8 cellular contexts compared by ENCODE assay signal in the genomic region with DNA sequence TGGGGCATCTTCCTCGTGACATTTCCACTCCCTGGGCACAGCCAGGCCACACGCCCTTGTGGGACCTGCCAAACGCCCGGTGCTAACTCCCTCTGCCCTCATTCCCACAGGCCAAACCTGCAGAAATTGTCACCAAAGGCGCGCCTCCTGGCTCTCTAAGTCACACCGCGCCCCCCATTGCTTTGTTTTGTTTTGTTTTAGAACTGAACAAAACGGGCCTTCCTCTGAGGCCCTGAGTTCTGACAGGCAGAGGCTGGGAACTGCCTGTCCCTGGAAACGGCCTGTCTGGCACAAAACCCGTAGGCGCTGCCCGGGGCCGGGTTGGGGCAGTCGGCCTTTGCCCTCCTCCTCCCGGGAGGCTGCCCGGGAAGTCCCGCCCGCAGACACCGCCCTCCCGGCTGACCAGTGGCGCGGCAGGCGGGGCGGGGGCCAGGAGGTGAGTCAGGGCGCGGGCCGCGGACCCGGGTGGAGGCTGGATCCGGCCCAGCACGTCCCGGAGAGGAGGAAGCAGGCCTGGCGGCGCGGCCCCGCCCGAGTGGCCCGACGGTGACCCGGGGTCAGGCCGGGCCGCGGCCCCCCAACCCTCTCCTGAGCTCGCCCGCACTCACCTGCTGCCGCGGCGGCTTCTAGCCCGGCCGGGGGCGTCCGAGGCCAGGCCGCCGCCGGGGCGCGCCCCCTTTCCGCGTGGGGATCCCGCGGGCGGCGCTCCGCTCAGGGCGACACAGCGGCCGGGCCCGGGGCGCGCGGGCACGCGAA. TPM values are rescaled to one million over a fixed set of nuclear protein-coding genes. Genes with fewer than 3 reads are reported as not detected.
DNase-seq lines count a peak whose midpoint lies in the region; ATAC-seq and TF ChIP-seq lines count a peak whose summit lies in the region.

No MANE protein-coding gene starts in this region.

- H3K4me1 ChIP-seq in muscle layer of colon (ENCODE audit: insufficient read depth, low read length) (peaks cover 25% of the 10 kb centered on the region), testis (peaks cover 22% of the 10 kb centered on the region)

- intact Hi-C loops in testis (cut with DNase I; ENCODE audit: low total_unique reads), result loop anchor here (10.0 kb wide), 1 partner anchor 51 kb away; a partner anchor contains a TSS

- H3K9me3 ChIP-seq in muscle layer of colon (ENCODE audit: low read length) (no peaks in the 10 kb centered on the region), testis (no peaks in the 10 kb centered on the region)

- peak overlapping the region; percentile 59 for H3K9ac ChIP-seq in muscle layer of colon (ENCODE audit: low read length)

- DNase-seq in NCI-H2029 treated with DMSO at 0.1 percent for 48 hours (lab: John Stamatoyannopoulos, UW), result peak; percentile 16
- DNase-seq in NCI-H2029 (lab: John Stamatoyannopoulos, UW), result no peak
- peak; percentile 76 for DNase-seq in NCI-H69 (lab: John Stamatoyannopoulos, UW)
- DNase-seq in activated T-helper 9 cell treated with anti-CD3 and anti-CD28 coated beads, Interleukin-2, amount 50 U/mL, for 16 hours (ENCODE audit: low read depth), result peak; percentile 41
- DNase-seq in fibroblast of gingiva (ENCODE audit: low read depth), result peak; percentile 91
- peak; percentile 90 for DNase-seq in testis

- no peak for TF ChIP-seq POLR2A in testis (IDR thresholded peaks at IDR 0.05)

- 0 to 1% methylated on average over 21 to 28 of the region's 74 CpGs for WGBS in testis, 2 donors

- H3K4me3 ChIP-seq in muscle layer of colon (ENCODE audit: low read depth in 1 of 2, low read length in 2 of 2) (peak overlapping the region; percentile 61 to 81), testis (peak overlapping the region; percentile 70 to 87)

- peak; percentile 22 for ATAC-seq in HG02623 (IDR thresholded peaks at IDR 0.05; ENCODE audit: unreplicated experiment)

- TF ChIP-seq CTCF in testis (IDR thresholded peaks at IDR 0.05), result no peak

- H3K27me3 ChIP-seq in muscle layer of colon (ENCODE audit: control insufficient read depth in 1 of 2, insufficient read depth in 2 of 2, low read length in 2 of 2) (no peaks in the 10 kb centered on the region), testis (no peaks in the 10 kb centered on the region)

- H3K36me3 ChIP-seq in muscle layer of colon (ENCODE audit: insufficient read depth, low read length) (peaks cover 27% of the 10 kb centered on the region), testis (ENCODE audit: low read depth, missing control alignments) (peaks cover 1% of the 10 kb centered on the region)

- H3K27ac ChIP-seq in muscle layer of colon (ENCODE audit: low read depth, low read length) (peak overlapping the region; percentile 99), testis (peak overlapping the region; percentile 87 to 94)

RNA-seq across cellular contexts. Expression of a gene that starts 0.5 kb away (rescaled TPM):
- 100 to 1,000 TPM; 295 to 331 TPM for total RNA-seq in testis
- 90.8 TPM for polyA plus RNA-seq in testis (ENCODE audit: insufficient read depth, low read depth, low replicate concordance)

RNA-seq across cellular contexts. Expression of a gene that starts 38.6 kb away (rescaled TPM):
- 10 to 100 TPM; 54.4 to 76.8 TPM for total RNA-seq in testis
- 107 TPM for polyA plus RNA-seq in testis (ENCODE audit: insufficient read depth, low read depth, low replicate concordance)

RNA-seq across cellular contexts. Expression of a gene that starts 49.6 kb away (rescaled TPM):
- 10 to 100 TPM; 81.5 to 89.8 TPM for total RNA-seq in testis
- 53.1 TPM for polyA plus RNA-seq in testis (ENCODE audit: insufficient read depth, low read depth, low replicate concordance)

RNA-seq across cellular contexts. Expression of a gene that starts 54.6 kb away (rescaled TPM):
- total RNA-seq in testis, result 10 to 100 TPM; 70.3 to 91.0 TPM
- 40.9 TPM for polyA plus RNA-seq in testis (ENCODE audit: insufficient read depth, low read depth, low replicate concordance)
